ENCODE assay signal across 7 cellular contexts in genomic region chr1:24641646-24642151, GRCh38. TPM values are rescaled to one million over a fixed set of nuclear protein-coding genes. Genes with fewer than 3 reads are reported as not detected.
DNase-seq lines count a peak whose midpoint lies in the region; ATAC-seq and TF ChIP-seq lines count a peak whose summit lies in the region.

No MANE protein-coding gene starts in this region.

- peak overlapping the region; percentile 67 to 75 for H3K4me3 ChIP-seq in left lung

- H2AFZ ChIP-seq in H9 (ENCODE audit: low read length) = no peak overlapping the region

- H2BK20ac ChIP-seq in H9 (ENCODE audit: low read depth, low read length, poor library complexity, severe bottlenecking) = no peak overlapping the region

- H3K14ac ChIP-seq in H9 (ENCODE audit: insufficient read depth, low read length) = 0 out of 2 replicates have a peak overlapping the region, but pooled peaks have one; percentile 10

- H2AK5ac ChIP-seq in H9 (ENCODE audit: insufficient read length, low read length) = no peak overlapping the region

- no peak overlapping the region for H2BK5ac ChIP-seq in H9 (ENCODE audit: insufficient read length, low read length)

- no peak overlapping the region for H3K23ac ChIP-seq in H9 (ENCODE audit: insufficient read length, low read depth, low read length)

- H4K8ac ChIP-seq in H9 (replicated peaks; ENCODE audit: insufficient read length, low read depth, low read length) = no peak overlapping the region

- intact Hi-C loops in left lung (cut with DNase I) = no loop called here

- H4K91ac ChIP-seq in H9 (ENCODE audit: insufficient read length, low read depth, low read length) = no peak overlapping the region

- no peaks in the 10 kb centered on the region for H3K9me3 ChIP-seq in H9 (ENCODE audit: control insufficient read depth, low read depth, low read length)
- H3K9me3 ChIP-seq in left lung = no peaks in the 10 kb centered on the region

- no peaks in the 10 kb centered on the region for H3K79me1 ChIP-seq in H9 (ENCODE audit: insufficient read depth, low read depth, low read length, poor library complexity, severe bottlenecking)

- no peak overlapping the region for H3T11ph ChIP-seq in H9 (ENCODE audit: low read length)

- peaks cover 25% of the 10 kb centered on the region for H3K79me2 ChIP-seq in H9 (ENCODE audit: insufficient read depth, low read length)

- ATAC-seq in T-cell (replicated peaks in 1 of 4) (no peak), left lung (no peak), HG03159 (IDR thresholded peaks at IDR 0.05; ENCODE audit: unreplicated experiment) (no peak), HG02938 (IDR thresholded peaks at IDR 0.05; ENCODE audit: unreplicated experiment) (no peak)

- H4K5ac ChIP-seq in H9 (ENCODE audit: insufficient read length, low read depth, low read length) = no peak overlapping the region

- CTCF ChIA-PET in T-cell (lab: Charles Lee) = interaction anchor here in 1 of 2 donors (1.2 to 1.4 kb wide), 3 partner anchors 206 to 226 kb away, joined by 3 to 9 read pairs (median 3); partner anchors contain the start of gene NIPAL3

- H3K4me3 Mint-ChIP-seq in H9 (peak overlapping the region; percentile 92 to 96), T-cell (peak overlapping the region; percentile 82 to 97 (median 93))

- H3K9me3 Mint-ChIP-seq in H9 (no peaks in the 10 kb centered on the region), T-cell (no peaks in the 10 kb centered on the region)

- no CpG with 5 or more reads among the region's 24 CpGs for WGBS in H9 (ENCODE audit: extremely low coverage, insufficient read length, low lambda C conversion rate)

- DNase-seq in H9 = peak; percentile 35
- peak in 25 of 34 experiments; percentile 2 to 47 (median 16) for DNase-seq in T-cell
- DNase-seq in caudate nucleus (lab: John Stamatoyannopoulos, UW) = peak in 10 of 61 donors; percentile 4 to 31 (median 12)
- peak; percentile 63 to 87 for DNase-seq in left lung
- DNase-seq in stimulated activated CD4-positive, alpha-beta T cell treated with anti-CD3 and anti-CD28 coated beads, Interleukin-4, amount 100 ng/mL, for 24 hours = peak; percentile 34

- peaks cover 2% of the 10 kb centered on the region for H3K27me3 Mint-ChIP-seq in H9 (ENCODE audit: low read depth)
- H3K27me3 Mint-ChIP-seq in T-cell = no peaks in the 10 kb centered on the region

- no peak overlapping the region for H2BK15ac ChIP-seq in H9 (ENCODE audit: low read depth, low read length)

- peak overlapping the region; percentile 18 for H3K9ac ChIP-seq in H9 (ENCODE audit: extremely low read depth, insufficient read length, low read length)

- peak overlapping the region; percentile 78 to 99 (median 86); a peak in 6 of 7 replicates for H3K27ac Mint-ChIP-seq in H9
- peak overlapping the region; percentile 99 for H3K27ac Mint-ChIP-seq in T-cell

- H3K56ac ChIP-seq in H9 (ENCODE audit: insufficient read length, low read depth, low read length) = no peak overlapping the region

- H3K4me1 Mint-ChIP-seq in H9 (peaks cover 19% of the 10 kb centered on the region in 2 experiments), T-cell (peaks cover 33 to 46% (median 44%) of the 10 kb centered on the region in 3 donors)

- H2BK12ac ChIP-seq in H9 (ENCODE audit: insufficient read length, low read depth, low read length) = no peak overlapping the region

- H3K36me3 ChIP-seq in left lung = peaks cover 0 to 9% of the 10 kb centered on the region in 2 donors

- H3K4me1 ChIP-seq in H9 (ENCODE audit: insufficient read depth, low read length) (no peaks in the 10 kb centered on the region), left lung (peaks cover 16 to 28% of the 10 kb centered on the region in 2 donors)

- no peak overlapping the region for H3K18ac ChIP-seq in H9 (ENCODE audit: insufficient read length, low read depth, low read length)

- peaks cover 17 to 26% (median 22%) of the 10 kb centered on the region in 3 experiments; a peak in 6 of 7 replicates for H3K36me3 Mint-ChIP-seq in H9 (ENCODE audit: insufficient read depth in 1 of 3, low read depth in 3 of 3)
- peaks cover 13% of the 10 kb centered on the region for H3K36me3 Mint-ChIP-seq in T-cell

- no peaks in the 10 kb centered on the region for H4K20me1 ChIP-seq in H9 (ENCODE audit: control insufficient read depth, insufficient read depth, insufficient read length)

- H3K23me2 ChIP-seq in H9 (ENCODE audit: insufficient read length, low read depth, low read length, poor library complexity, severe bottlenecking) = peaks cover 7% of the 10 kb centered on the region

- POLR2A ChIA-PET in T-cell (lab: Charles Lee) = interaction anchor here in 1 of 2 donors (0.7 to 0.8 kb wide), 2 partner anchors 55 to 155 kb away, joined by 3 to 4 read pairs; no protein-coding TSS in a partner anchor

- H3K27ac ChIP-seq in H9 (ENCODE audit: insufficient read length, low read depth, low read length) = no peak overlapping the region
- H3K27ac ChIP-seq in caudate nucleus (ENCODE audit: low read depth, low read length) = peak overlapping the region; percentile 55
- peak overlapping the region; percentile 100 for H3K27ac ChIP-seq in left lung

- H3K27me3 ChIP-seq in H9 (ENCODE audit: insufficient read depth, low read length) (no peaks in the 10 kb centered on the region), left lung (no peaks in the 10 kb centered on the region)

- peak overlapping the region; percentile 40 for H3K4me2 ChIP-seq in H9 (ENCODE audit: insufficient read depth, insufficient read length, low read length)

- no peak overlapping the region for H2BK120ac ChIP-seq in H9 (ENCODE audit: low read depth, low read length, poor library complexity, severe bottlenecking)

- TF ChIP-seq CTCF in H9 (conservative IDR thresholded peaks at IDR 0.05) (no peak), left lung (IDR thresholded peaks at IDR 0.05) (no peak)

- H3K4ac ChIP-seq in H9 (ENCODE audit: low read depth, low read length) = no peak overlapping the region

RNA-seq across cellular contexts. Expression of gene SRRM1, which starts 1.4 kb away (rescaled TPM):
- total RNA-seq in H9 (2021) (282 and 290 TPM in 2 replicates), T-cell (100 to 1,000 TPM; 158 to 303 (median 181) TPM), left lung (100 to 1,000 TPM in 1 of 2 donors, 10 to 100 TPM in 1; 86.4 to 120 TPM)
